In the genomic region with DNA sequence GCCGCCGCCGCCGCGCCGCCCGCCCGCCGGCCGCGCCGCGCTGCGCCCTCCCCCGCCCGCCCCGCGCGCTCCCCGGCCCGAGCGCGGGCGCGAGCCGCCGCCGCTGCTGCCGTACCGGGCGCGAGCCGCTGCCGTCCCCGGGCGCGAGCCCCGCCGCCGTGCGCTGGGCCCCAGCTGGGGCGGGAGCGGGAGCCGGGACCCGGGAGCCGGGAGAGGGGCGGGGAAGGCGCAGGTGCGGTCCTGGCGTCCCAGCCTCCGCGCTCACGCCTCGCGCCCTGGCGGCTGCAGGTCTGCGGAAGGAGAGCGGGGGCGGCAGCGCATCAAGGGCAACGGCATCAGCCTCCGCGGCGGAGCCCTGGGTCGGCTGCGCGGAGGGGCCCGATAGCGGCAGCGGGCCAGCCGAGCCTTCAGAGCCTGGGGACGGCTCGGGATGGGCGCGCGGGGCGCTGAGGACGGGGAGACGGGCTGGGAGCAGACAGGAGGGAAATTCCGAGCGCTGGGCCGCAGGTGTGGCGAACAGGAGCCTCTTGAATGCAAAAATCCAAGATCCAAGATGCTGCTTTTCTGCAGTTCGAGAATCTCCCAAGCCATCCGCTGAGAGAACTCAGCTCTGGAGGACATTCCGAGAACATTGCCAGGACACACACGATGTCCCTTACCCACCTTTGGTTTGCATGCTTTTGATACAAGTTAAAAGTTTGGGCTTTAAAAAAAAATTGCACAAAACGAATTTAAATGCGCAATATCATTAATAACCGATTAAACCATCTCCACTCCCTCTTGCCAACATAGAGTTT, we compare ENCODE assay signal across 8 cellular contexts.
DNase-seq lines count a peak whose midpoint lies in the region; ATAC-seq, FAIRE-seq and TF ChIP-seq lines count a peak whose summit lies in the region.

No MANE protein-coding gene starts in this region.

- H3K9me3 ChIP-seq in BLaER1 treated with 17β-estradiol and CSF1 and Interleukin-3, amounts not matched to agents 10 nM and 100 nM (replicated peaks in 1 of 11) = peaks cover 15 to 35% (median 20%) of the 10 kb centered on the region in 11 experiments
- H3K9me3 ChIP-seq in HUES64 (ENCODE audit: insufficient read depth, low read depth, low read length) = no peaks in the 10 kb centered on the region
- H3K9me3 ChIP-seq in ascending aorta = no peaks in the 10 kb centered on the region

- no peak for TF ChIP-seq CTCF in ascending aorta (IDR thresholded peaks at IDR 0.05)

- 1% methylated on average over 90 of the region's 90 CpGs for WGBS in HUES64

- no peak overlapping the region for H3K9ac ChIP-seq in BLaER1 treated with 17β-estradiol and CSF1 and Interleukin-3, amounts not matched to agents 10 nM and 100 nM
- H3K9ac ChIP-seq in HUES64 (ENCODE audit: low read depth, low read length) = peak overlapping the region; percentile 55

- no peaks in the 10 kb centered on the region for H3K27me3 ChIP-seq in BLaER1 treated with 17β-estradiol and CSF1 and Interleukin-3, amounts not matched to agents 10 nM and 100 nM
- peaks cover 49% of the 10 kb centered on the region for H3K27me3 ChIP-seq in HUES64 (ENCODE audit: insufficient read depth, low read length)
- H3K27me3 ChIP-seq in ascending aorta = no peaks in the 10 kb centered on the region
- no peaks in the 10 kb centered on the region for H3K27me3 ChIP-seq in layer of hippocampus (ENCODE audit: control insufficient read depth, insufficient read depth, low read length)

- H3K9me3 Mint-ChIP-seq in stimulated activated naive CD8-positive, alpha-beta T cell treated with anti-CD3 and anti-CD28 coated beads, Interleukin-15, amount 100 ng/mL, for 72 hours = peaks cover 0 to 5% of the 10 kb centered on the region in 2 donors

- peak overlapping the region in 1 of 2 donors; percentile 60 for H3K4me3 Mint-ChIP-seq in stimulated activated naive CD8-positive, alpha-beta T cell treated with anti-CD3 and anti-CD28 coated beads, Interleukin-15, amount 100 ng/mL, for 72 hours

- H3K4me1 ChIP-seq in BLaER1 treated with 17β-estradiol and CSF1 and Interleukin-3, amounts not matched to agents 10 nM and 100 nM = peaks cover 0 to 47% (median 25%) of the 10 kb centered on the region in 10 experiments; a peak in 15 of 20 replicates
- H3K4me1 ChIP-seq in HUES64 (ENCODE audit: insufficient read depth, low read length) = peaks cover 24% of the 10 kb centered on the region
- H3K4me1 ChIP-seq in ascending aorta = no peaks in the 10 kb centered on the region

- peaks cover 86% of the 10 kb centered on the region for H3K27me3 Mint-ChIP-seq in stimulated activated naive CD8-positive, alpha-beta T cell treated with anti-CD3 and anti-CD28 coated beads, Interleukin-15, amount 100 ng/mL, for 72 hours

- H3K27ac ChIP-seq in BLaER1 treated with 17β-estradiol and CSF1 and Interleukin-3, amounts not matched to agents 10 nM and 100 nM = no peak overlapping the region
- H3K27ac ChIP-seq in HUES64 (ENCODE audit: low read depth, low read length) (no peak overlapping the region), ascending aorta (no peak overlapping the region), layer of hippocampus (ENCODE audit: low read depth, low read length) (peak overlapping the region; percentile 52)

- intact Hi-C loops in ascending aorta (cut with DNase I) = loop anchor here (5.0 kb wide), 1 partner anchor 39 kb away; no protein-coding TSS in a partner anchor

- H4K20me1 ChIP-seq in BLaER1 treated with 17β-estradiol and CSF1 and Interleukin-3, amounts not matched to agents 10 nM and 100 nM = no peaks in the 10 kb centered on the region

- H3K4me2 ChIP-seq in BLaER1 treated with 17β-estradiol and CSF1 and Interleukin-3, amounts not matched to agents 10 nM and 100 nM = peak overlapping the region in 10 of 11 experiments; percentile 17 to 77 (median 57); a peak in 15 of 22 replicates

- no peaks in the 10 kb centered on the region for H3K36me3 ChIP-seq in BLaER1 treated with 17β-estradiol and CSF1 and Interleukin-3, amounts not matched to agents 10 nM and 100 nM
- H3K36me3 ChIP-seq in HUES64 (ENCODE audit: insufficient read depth, low read length) (no peaks in the 10 kb centered on the region), ascending aorta (no peaks in the 10 kb centered on the region)

- DNase-seq in ascending aorta (ENCODE audit: low spot score in 2 of 2) = no peak
- peak; percentile 14 to 18 for DNase-seq in stimulated activated naive CD8-positive, alpha-beta T cell treated with anti-CD3 and anti-CD28 coated beads, Interleukin-15, amount 100 ng/mL, for 72 hours
- DNase-seq in RCC 7860 (ENCODE audit: low spot score) = no peak
- no peak for DNase-seq in KG1 (lab: John Stamatoyannopoulos, UW)

- peaks cover 6% of the 10 kb centered on the region for H3K4me1 Mint-ChIP-seq in stimulated activated naive CD8-positive, alpha-beta T cell treated with anti-CD3 and anti-CD28 coated beads, Interleukin-15, amount 100 ng/mL, for 72 hours

- no peak overlapping the region; a peak in 3 of 20 replicates for H3K4me3 ChIP-seq in BLaER1 treated with 17β-estradiol and CSF1 and Interleukin-3, amounts not matched to agents 10 nM and 100 nM
- H3K4me3 ChIP-seq in HUES64 (ENCODE audit: low read length) (peak overlapping the region; percentile 61), ascending aorta (peak overlapping the region; percentile 61 to 82)

- peak; percentile 42 for ATAC-seq in stimulated activated naive CD8-positive, alpha-beta T cell treated with anti-CD3 and anti-CD28 coated beads, Interleukin-15, amount 100 ng/mL, for 72 hours
- ATAC-seq in HG02938 (IDR thresholded peaks at IDR 0.05; ENCODE audit: unreplicated experiment) = no peak

- FAIRE-seq in RCC 7860 (lab: Jason Lieb, UNC) = no peak

- H3K27ac Mint-ChIP-seq in stimulated activated naive CD8-positive, alpha-beta T cell treated with anti-CD3 and anti-CD28 coated beads, Interleukin-15, amount 100 ng/mL, for 72 hours = no peak overlapping the region

Comparison
In these comparisons a context has a peak if more than half of its experiments do, and no peak if none do; other contexts are left out.
1. H3K4me3 ChIP-seq: peak in HUES64 (single experiment) and ascending aorta (2 of 2); none in BLaER1 treated with 17β-estradiol and CSF1 and Interleukin-3, amounts not matched to agents 10 nM and 100 nM (0 of 10).
2. DNase-seq: peak in stimulated activated naive CD8-positive, alpha-beta T cell treated with anti-CD3 and anti-CD28 coated beads, Interleukin-15, amount 100 ng/mL, for 72 hours (2 of 2); none in ascending aorta (0 of 2), RCC 7860 (single experiment) and KG1 (single experiment).